ENCODE assay signal across 8 cellular contexts in the genomic region with DNA sequence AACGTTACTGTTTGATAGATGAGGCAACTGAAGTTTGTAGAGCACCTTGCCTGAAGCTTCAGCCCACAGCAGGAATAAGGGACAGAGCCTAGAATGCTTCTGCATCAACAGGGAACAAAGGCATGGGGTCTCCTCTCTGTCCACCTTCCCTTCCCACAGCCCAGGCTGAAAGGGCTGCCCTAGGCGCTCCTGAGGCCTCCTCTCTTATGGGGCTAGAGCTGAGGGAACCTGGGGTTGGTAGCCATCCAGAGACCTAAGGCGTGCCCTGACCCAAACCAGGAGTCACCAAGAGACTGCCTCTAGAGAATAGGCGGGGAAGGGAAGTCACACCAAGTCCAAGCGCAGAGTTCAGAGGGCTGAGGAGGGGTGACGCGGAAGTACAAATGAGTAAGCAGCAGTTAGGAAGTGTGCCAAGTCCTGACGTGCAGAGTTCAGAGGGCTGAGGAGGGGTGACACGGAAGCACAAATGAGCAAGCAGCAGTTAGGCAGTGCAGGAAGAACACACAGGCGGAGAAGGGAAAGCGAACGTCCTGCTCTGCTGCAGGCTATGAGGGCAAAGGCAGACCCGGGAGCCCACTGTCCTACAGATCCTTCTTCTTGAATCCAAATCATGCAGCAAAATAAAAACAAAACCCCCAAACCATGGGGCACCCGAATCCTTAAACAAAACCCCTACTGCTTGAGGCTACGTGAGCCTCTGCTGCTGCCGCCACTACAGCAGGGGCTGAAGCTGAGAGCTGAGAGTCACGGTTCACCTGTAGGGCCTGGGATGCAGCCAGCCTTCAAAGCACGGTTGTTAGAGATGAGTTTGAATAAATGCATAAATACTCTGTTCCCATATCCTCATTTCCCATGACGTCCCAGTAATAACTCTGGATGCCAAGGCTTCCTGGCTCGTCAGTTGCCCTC. TPM values are rescaled to one million over a fixed set of nuclear protein-coding genes. Genes with fewer than 3 reads are reported as not detected.
DNase-seq lines count a peak whose midpoint lies in the region; ATAC-seq lines count a peak whose summit lies in the region.

No MANE protein-coding gene starts in this region.

- intact Hi-C loops in dendritic cell treated with granulocyte-macrophage colony-stimulating factor and Interleukin-4, amounts not matched to agents 40 ng/mL and 50 ng/mL, for 4 days (cut with micrococcal nuclease) = loop anchor here (1.0 to 5.0 kb wide), 4 partner anchors 15 to 388 kb away; partner anchors contain the start of gene ANKRD11

- no peaks in the 10 kb centered on the region for H3K27me3 ChIP-seq in CD4-positive, CD25-positive, alpha-beta regulatory T cell (ENCODE audit: control insufficient read depth, insufficient read depth, low read length)
- H3K27me3 ChIP-seq in MG63 = no peaks in the 10 kb centered on the region

- ATAC-seq in CD4-positive, CD25-positive, alpha-beta regulatory T cell (ENCODE audit: low read depth in 2 of 2) = peak; percentile 73 to 74
- ATAC-seq in GM21423 (IDR thresholded peaks at IDR 0.05; ENCODE audit: unreplicated experiment) (peak; percentile 50), memory B cell (ENCODE audit: low read depth) (peak; percentile 62)

- peaks cover 47% of the 10 kb centered on the region for H3K4me1 ChIP-seq in CD4-positive, CD25-positive, alpha-beta regulatory T cell (ENCODE audit: control insufficient read depth, insufficient read depth, low read length, poor library complexity, severe bottlenecking)

- H3K4me3 ChIP-seq in CD4-positive, CD25-positive, alpha-beta regulatory T cell (ENCODE audit: low read depth, low read length) = peak overlapping the region; percentile 73
- peak overlapping the region; percentile 4; the same call in 1 of the 2 replicates for H3K4me3 ChIP-seq in MG63

- no peaks in the 10 kb centered on the region for H3K36me3 Mint-ChIP-seq in CD4-positive, CD25-positive, alpha-beta regulatory T cell
- H3K36me3 Mint-ChIP-seq in dendritic cell treated with granulocyte-macrophage colony-stimulating factor and Interleukin-4, amounts not matched to agents 40 ng/mL and 50 ng/mL, for 4 days (ENCODE audit: low read depth) = peaks cover 3% of the 10 kb centered on the region
- no peaks in the 10 kb centered on the region for H3K36me3 Mint-ChIP-seq in memory B cell

- peak overlapping the region; percentile 93 for H3K27ac ChIP-seq in CD4-positive, CD25-positive, alpha-beta regulatory T cell (ENCODE audit: insufficient read depth, low read length, poor library complexity, severe bottlenecking)

- no peaks in the 10 kb centered on the region for H3K27me3 Mint-ChIP-seq in CD4-positive, CD25-positive, alpha-beta regulatory T cell
- no peaks in the 10 kb centered on the region for H3K27me3 Mint-ChIP-seq in dendritic cell treated with granulocyte-macrophage colony-stimulating factor and Interleukin-4, amounts not matched to agents 40 ng/mL and 50 ng/mL, for 4 days
- H3K27me3 Mint-ChIP-seq in memory B cell = no peaks in the 10 kb centered on the region

- peak; percentile 78 to 96 (median 87) for DNase-seq in CD4-positive, CD25-positive, alpha-beta regulatory T cell
- DNase-seq in MG63 (peak; percentile 88), memory B cell (ENCODE audit: low spot score in 2 of 2) (peak; percentile 52 to 61), middle frontal gyrus (ENCODE audit: extremely low spot score, low spot score) (no peak)
- peak; percentile 93 for DNase-seq in activated CD4-positive, alpha-beta T cell treated with anti-CD3 and anti-CD28 coated beads for 48 hours
- DNase-seq in stimulated activated CD8-positive, alpha-beta memory T cell treated with anti-CD3 and anti-CD28 coated beads, Interleukin-12 subunit alpha, Interleukin-12 subunit beta, amount 100 ng/mL, for 24 hours (ENCODE audit: extremely low read depth) = peak; percentile 66

- peaks cover 1% of the 10 kb centered on the region for H3K36me3 ChIP-seq in CD4-positive, CD25-positive, alpha-beta regulatory T cell (ENCODE audit: control insufficient read depth, insufficient read depth, low read length)
- 0 out of 2 replicates have a peak, but pooled peaks cover 1% of the 10 kb centered on the region for H3K36me3 ChIP-seq in MG63

- H3K9me3 ChIP-seq in CD4-positive, CD25-positive, alpha-beta regulatory T cell (ENCODE audit: control insufficient read depth in 2 of 2, low read length in 2 of 2) = no peaks in the 10 kb centered on the region
- no peaks in the 10 kb centered on the region for H3K9me3 ChIP-seq in MG63

- peaks cover 5 to 44% (median 16%) of the 10 kb centered on the region in 4 donors for H3K4me1 Mint-ChIP-seq in CD4-positive, CD25-positive, alpha-beta regulatory T cell
- peaks cover 41% of the 10 kb centered on the region for H3K4me1 Mint-ChIP-seq in dendritic cell treated with granulocyte-macrophage colony-stimulating factor and Interleukin-4, amounts not matched to agents 40 ng/mL and 50 ng/mL, for 4 days (ENCODE audit: low read depth)
- peaks cover 10% of the 10 kb centered on the region for H3K4me1 Mint-ChIP-seq in memory B cell

- H3K4me3 Mint-ChIP-seq in CD4-positive, CD25-positive, alpha-beta regulatory T cell = peak overlapping the region; percentile 79 to 87 (median 83)
- H3K4me3 Mint-ChIP-seq in dendritic cell treated with granulocyte-macrophage colony-stimulating factor and Interleukin-4, amounts not matched to agents 40 ng/mL and 50 ng/mL, for 4 days = peak overlapping the region; percentile 53
- H3K4me3 Mint-ChIP-seq in memory B cell = peak overlapping the region; percentile 77

- peak overlapping the region; percentile 80 to 95 (median 93) for H3K27ac Mint-ChIP-seq in CD4-positive, CD25-positive, alpha-beta regulatory T cell
- H3K27ac Mint-ChIP-seq in dendritic cell treated with granulocyte-macrophage colony-stimulating factor and Interleukin-4, amounts not matched to agents 40 ng/mL and 50 ng/mL, for 4 days = peak overlapping the region; percentile 85
- peak overlapping the region; percentile 53 for H3K27ac Mint-ChIP-seq in memory B cell

- no peaks in the 10 kb centered on the region for H3K9me3 Mint-ChIP-seq in CD4-positive, CD25-positive, alpha-beta regulatory T cell
- H3K9me3 Mint-ChIP-seq in dendritic cell treated with granulocyte-macrophage colony-stimulating factor and Interleukin-4, amounts not matched to agents 40 ng/mL and 50 ng/mL, for 4 days = no peaks in the 10 kb centered on the region
- no peaks in the 10 kb centered on the region for H3K9me3 Mint-ChIP-seq in memory B cell

RNA-seq across cellular contexts. Expression of gene SPG7, which starts 2.7 kb away (rescaled TPM):
- total RNA-seq in CD4-positive, CD25-positive, alpha-beta regulatory T cell = 184 TPM
- 10 to 100 TPM; 34.4 to 41.4 (median 38.1) TPM for polyA plus RNA-seq in CD4-positive, CD25-positive, alpha-beta regulatory T cell
- total RNA-seq in MG63 (2014; rRNA removed; shearing (Covaris generic); ENCODE audit: low replicate concordance) = 52.8 and 71.9 TPM in 2 replicates

RNA-seq across cellular contexts. Expression of gene ANKRD11, which starts 15.1 kb away (rescaled TPM):
- total RNA-seq in CD4-positive, CD25-positive, alpha-beta regulatory T cell = 323 TPM
- polyA plus RNA-seq in CD4-positive, CD25-positive, alpha-beta regulatory T cell = 10 to 100 TPM in 3 of 4 donors, 1 to 10 TPM in 1; 8.7 to 19.4 (median 14.3) TPM
- 54.3 and 98.9 TPM in 2 replicates for total RNA-seq in MG63 (2014; rRNA removed; shearing (Covaris generic); ENCODE audit: low replicate concordance)

RNA-seq across cellular contexts. Expression of gene RPL13, which starts 55.0 kb away (rescaled TPM):
- total RNA-seq in CD4-positive, CD25-positive, alpha-beta regulatory T cell = 3,164 TPM
- polyA plus RNA-seq in CD4-positive, CD25-positive, alpha-beta regulatory T cell = 1,000 to 10,000 TPM; 3,297 to 6,519 (median 5,004) TPM
- total RNA-seq in MG63 (2014; rRNA removed; shearing (Covaris generic); ENCODE audit: low replicate concordance) = 2,413 and 2,555 TPM in 2 replicates
